8 cellular contexts compared by ENCODE assay signal in the genomic region with DNA sequence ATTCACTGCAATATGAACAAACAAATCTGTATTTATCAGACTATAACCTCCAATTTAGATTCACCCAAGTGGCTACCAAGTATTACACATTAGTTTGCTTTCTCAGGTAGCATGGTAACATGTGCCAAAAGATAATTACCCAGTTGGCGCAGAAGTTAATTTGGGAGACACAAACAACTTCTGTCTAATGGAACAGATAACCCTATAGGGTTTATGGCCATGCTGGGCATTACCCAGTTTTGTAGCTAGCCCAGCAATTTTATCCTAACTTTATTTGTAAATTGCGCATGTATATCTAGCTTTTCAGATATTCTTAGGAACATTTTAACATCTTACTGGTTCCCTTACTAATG. TPM values are rescaled to one million over a fixed set of nuclear protein-coding genes. Genes with fewer than 3 reads are reported as not detected.
DNase-seq lines count a peak whose midpoint lies in the region; ATAC-seq and TF ChIP-seq lines count a peak whose summit lies in the region.

No MANE protein-coding gene starts in this region.

- H3K4me3 Mint-ChIP-seq in activated naive CD4-positive, alpha-beta T cell treated with anti-CD3 and anti-CD28 coated beads, Interleukin-2, amount 50 U/mL, for 24 hours = peak overlapping the region; percentile 97
- H3K4me3 Mint-ChIP-seq in brain = peak overlapping the region; percentile 92 to 99 (median 97)
- H3K4me3 Mint-ChIP-seq in memory B cell = peak overlapping the region; percentile 96

- TF ChIP-seq CTCF in brain (conservative IDR thresholded peaks at IDR 0.05) = no peak

- peak overlapping the region; percentile 99 for H3K27ac Mint-ChIP-seq in activated naive CD4-positive, alpha-beta T cell treated with anti-CD3 and anti-CD28 coated beads, Interleukin-2, amount 50 U/mL, for 24 hours
- H3K27ac Mint-ChIP-seq in brain (peak overlapping the region; percentile 97 to 99 (median 99)), memory B cell (peak overlapping the region; percentile 99)

- H3K36me3 Mint-ChIP-seq in activated naive CD4-positive, alpha-beta T cell treated with anti-CD3 and anti-CD28 coated beads, Interleukin-2, amount 50 U/mL, for 24 hours = peaks cover 35% of the 10 kb centered on the region
- peaks cover 30% of the 10 kb centered on the region for H3K36me3 Mint-ChIP-seq in brain
- peaks cover 12% of the 10 kb centered on the region for H3K36me3 Mint-ChIP-seq in memory B cell

- H3K36me3 ChIP-seq in urinary bladder (ENCODE audit: insufficient read depth) = peaks cover 4% of the 10 kb centered on the region

- peaks cover 17% of the 10 kb centered on the region for H3K4me1 Mint-ChIP-seq in activated naive CD4-positive, alpha-beta T cell treated with anti-CD3 and anti-CD28 coated beads, Interleukin-2, amount 50 U/mL, for 24 hours
- peaks cover 46% of the 10 kb centered on the region for H3K4me1 Mint-ChIP-seq in brain
- peaks cover 17% of the 10 kb centered on the region for H3K4me1 Mint-ChIP-seq in memory B cell

- peak overlapping the region; percentile 70 for H3K4me3 ChIP-seq in urinary bladder (ENCODE audit: low read depth, low read length)

- no peaks in the 10 kb centered on the region for H3K27me3 Mint-ChIP-seq in activated naive CD4-positive, alpha-beta T cell treated with anti-CD3 and anti-CD28 coated beads, Interleukin-2, amount 50 U/mL, for 24 hours
- H3K27me3 Mint-ChIP-seq in brain = peaks cover 14% of the 10 kb centered on the region
- H3K27me3 Mint-ChIP-seq in memory B cell = no peaks in the 10 kb centered on the region

- H3K4me1 ChIP-seq in urinary bladder (ENCODE audit: insufficient read depth) = no peaks in the 10 kb centered on the region

- no peak overlapping the region for H3K27ac ChIP-seq in urinary bladder (ENCODE audit: low read depth)

- H3K9me3 Mint-ChIP-seq in activated naive CD4-positive, alpha-beta T cell treated with anti-CD3 and anti-CD28 coated beads, Interleukin-2, amount 50 U/mL, for 24 hours = no peaks in the 10 kb centered on the region
- peaks cover 4 to 10% (median 6%) of the 10 kb centered on the region in 5 experiments for H3K9me3 Mint-ChIP-seq in brain
- H3K9me3 Mint-ChIP-seq in memory B cell = peaks cover 4% of the 10 kb centered on the region

- 24% methylated on average over 2 of the region's 2 CpGs for WGBS in urinary bladder

- ATAC-seq in memory B cell (ENCODE audit: low read depth) (no peak), GM21737 (IDR thresholded peaks at IDR 0.05; ENCODE audit: unreplicated experiment) (no peak)

- DNase-seq in activated naive CD4-positive, alpha-beta T cell treated with Interleukin-2 at 50 U/mL for 16 hours = no peak
- DNase-seq in memory B cell (ENCODE audit: low spot score in 2 of 2) (no peak), dedifferentiated amniotic fluid mesenchymal stem cell (ENCODE audit: extremely low spot score) (no peak)
- no peak for DNase-seq in stimulated activated CD4-positive, alpha-beta T cell treated with anti-CD3 and anti-CD28 coated beads, Interleukin-1b, Interleukin-23, amount 100 ng/mL, for 48 hours

RNA-seq across cellular contexts. Expression of a gene that starts 0.8 kb away (rescaled TPM):
- polyA plus RNA-seq in brain (ENCODE audit: insufficient read depth, low read depth, low replicate concordance) = 14.1 TPM
- total RNA-seq in urinary bladder = 39.5 TPM
- 69.3 TPM for polyA plus RNA-seq in urinary bladder

RNA-seq across cellular contexts. Expression of a gene that starts 39.2 kb away (rescaled TPM):
- polyA plus RNA-seq in brain (ENCODE audit: insufficient read depth, low read depth, low replicate concordance) (2.4 TPM), urinary bladder (10.1 TPM)
- 9.5 TPM for total RNA-seq in urinary bladder
